1 cellular context compared by ENCODE assay signal in genomic region chr5:180056153-180056552, GRCh38.
TF ChIP-seq lines count a peak whose summit lies in the region.

No MANE protein-coding gene starts in this region.

TF ChIP-seq in WTC11, 78 proteins besides CTCF, POLR2A, EP300 and RAD21 (continued from another document):
- TF ChIP-seq, protein P1, sequence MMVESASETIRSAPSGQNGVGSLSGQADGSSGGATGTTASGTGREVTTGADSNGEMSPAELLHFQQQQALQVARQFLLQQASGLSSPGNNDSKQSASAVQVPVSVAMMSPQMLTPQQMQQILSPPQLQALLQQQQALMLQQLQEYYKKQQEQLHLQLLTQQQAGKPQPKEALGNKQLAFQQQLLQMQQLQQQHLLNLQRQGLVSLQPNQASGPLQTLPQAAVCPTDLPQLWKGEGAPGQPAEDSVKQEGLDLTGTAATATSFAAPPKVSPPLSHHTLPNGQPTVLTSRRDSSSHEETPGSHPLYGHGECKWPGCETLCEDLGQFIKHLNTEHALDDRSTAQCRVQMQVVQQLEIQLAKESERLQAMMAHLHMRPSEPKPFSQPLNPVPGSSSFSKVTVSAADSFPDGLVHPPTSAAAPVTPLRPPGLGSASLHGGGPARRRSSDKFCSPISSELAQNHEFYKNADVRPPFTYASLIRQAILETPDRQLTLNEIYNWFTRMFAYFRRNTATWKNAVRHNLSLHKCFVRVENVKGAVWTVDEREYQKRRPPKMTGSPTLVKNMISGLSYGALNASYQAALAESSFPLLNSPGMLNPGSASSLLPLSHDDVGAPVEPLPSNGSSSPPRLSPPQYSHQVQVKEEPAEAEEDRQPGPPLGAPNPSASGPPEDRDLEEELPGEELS (CRISPR knock-in tag; IDR thresholded peaks at IDR 0.05): no peak
- TF ChIP-seq SMAD3 (CRISPR knock-in tag; IDR thresholded peaks at IDR 0.05; ENCODE audit: borderline replicate concordance) (no peak), ZNF219 (CRISPR knock-in tag; IDR thresholded peaks at IDR 0.05; ENCODE audit: borderline replicate concordance) (no peak)
